Comparison of ENCODE assay signal across 10 cellular contexts in genomic region chr3:186609247-186609868, GRCh38. TPM values are rescaled to one million over a fixed set of nuclear protein-coding genes. Genes with fewer than 3 reads are reported as not detected.
A peak's percentile ranks its signal among the peaks of the same experiment; 100 is the strongest.
DNase-seq lines count a peak whose midpoint lies in the region; ATAC-seq, FAIRE-seq and TF ChIP-seq lines count a peak whose summit lies in the region.
"Had no signal": no experiment of that assay in that cellular context is flagged by ENCODE, and none has a peak within 500 bp of the region (broad histone marks: within the 10 kb centered on the region; RNA-seq: fewer than 3 reads in every experiment).

No MANE protein-coding gene starts in this region.

- no peak overlapping the region for H3K4me2 ChIP-seq in K562 (ENCODE audit: insufficient read depth, low read length)

- in situ Hi-C loops in K562 (cut with MboI), result no loop called here

- peaks cover 0 to 18% of the 10 kb centered on the region in 2 experiments; a peak in 4 of 5 replicates for H3K27me3 ChIP-seq in K562 (ENCODE audit: control insufficient read depth in 2 of 2, insufficient read depth in 2 of 2, low read length in 2 of 2)

- H3K4me1 ChIP-seq in K562 (replicated peaks in 1 of 2; ENCODE audit: control insufficient read depth in 2 of 2, insufficient read depth in 2 of 2, low read length in 2 of 2), result peaks cover 0 to 9% of the 10 kb centered on the region in 2 experiments; a peak in 2 of 5 replicates

- H3K79me2 ChIP-seq in K562 (ENCODE audit: control insufficient read depth, insufficient read depth, low read length), result no peaks in the 10 kb centered on the region

- no peak overlapping the region for H3K4me3 ChIP-seq in K562

- peaks cover 6% of the 10 kb centered on the region for H3K27me3 Mint-ChIP-seq in activated naive CD4-positive, alpha-beta T cell treated with anti-CD3 and anti-CD28 coated beads for 36 hours (ENCODE audit: low read depth)
- H3K27me3 Mint-ChIP-seq in activated naive CD4-positive, alpha-beta T cell treated with anti-CD3 and anti-CD28 coated beads, Interleukin-2, amount 10 ng/mL, durations not matched to agents 7 days and 5 days, result peaks cover 28% of the 10 kb centered on the region

- peak; percentile 38 for DNase-seq in activated naive CD4-positive, alpha-beta T cell treated with anti-CD3 and anti-CD28 coated beads for 36 hours
- DNase-seq in activated naive CD4-positive, alpha-beta T cell treated with anti-CD3 and anti-CD28 coated beads, Interleukin-2, amount 10 ng/mL, durations not matched to agents 7 days and 5 days, result no peak
- DNase-seq in LHCN-M2 (ENCODE audit: low read depth) (peak; percentile 27), K562 (ENCODE audit: extremely low read depth in 1 of 4, low spot score in 3 of 4) (peak in 2 of 4 experiments; percentile 35 to 43), renal cortical epithelial cell (ENCODE audit: low read depth) (peak; percentile 51), posterior cingulate gyrus (no peak), OCI-M2 (lab: John Stamatoyannopoulos, UW; ENCODE audit: unreplicated experiment) (no peak), putamen (ENCODE audit: low spot score) (no peak)
- DNase-seq: activated effector memory CD4-positive, alpha-beta T cell treated with anti-CD3 and anti-CD28 coated beads, Interleukin-2, amount 50 U/mL, for 16 hours; SHP77 treated with DMSO at 0.1 percent for 48 hours had no signal

- no peaks in the 10 kb centered on the region for H3K9me3 ChIP-seq in K562 (replicated peaks; ENCODE audit: control insufficient read depth, insufficient read depth, low read depth, low read length)

- ATAC-seq in K562, result peak; percentile 94

- no peak overlapping the region for H3K9ac ChIP-seq in K562 (ENCODE audit: insufficient read depth in 1 of 2, low read depth in 2 of 2, low read length in 2 of 2)

- H4K20me1 ChIP-seq in K562 (replicated peaks; ENCODE audit: control insufficient read depth, insufficient read depth, low read length), result no peaks in the 10 kb centered on the region

- no peak for TF ChIP-seq POLR2A in K562 (conservative IDR thresholded peaks at IDR 0.05)

- H2AFZ ChIP-seq in K562 (ENCODE audit: low read depth, low read length), result no peak overlapping the region

- no peaks in the 10 kb centered on the region for H3K9me3 Mint-ChIP-seq in activated naive CD4-positive, alpha-beta T cell treated with anti-CD3 and anti-CD28 coated beads for 36 hours
- H3K9me3 Mint-ChIP-seq in activated naive CD4-positive, alpha-beta T cell treated with anti-CD3 and anti-CD28 coated beads, Interleukin-2, amount 10 ng/mL, durations not matched to agents 7 days and 5 days, result no peaks in the 10 kb centered on the region

- H3K4me3 Mint-ChIP-seq in activated naive CD4-positive, alpha-beta T cell treated with anti-CD3 and anti-CD28 coated beads for 36 hours, result no peak overlapping the region
- no peak overlapping the region for H3K4me3 Mint-ChIP-seq in activated naive CD4-positive, alpha-beta T cell treated with anti-CD3 and anti-CD28 coated beads, Interleukin-2, amount 10 ng/mL, durations not matched to agents 7 days and 5 days

- BruUV-seq in K562 (replicated peaks; lab: Mats Ljungman, UMichigan), result no TSS peak

- 41% methylated on average over 6 of the region's 8 CpGs for WGBS in K562 (ENCODE audit: insufficient coverage, low coverage, missing lambda C conversion rate)

- no peaks in the 10 kb centered on the region for H3K9me1 ChIP-seq in K562 (ENCODE audit: control insufficient read depth, insufficient read depth, low read length)

- H3K36me3 ChIP-seq in K562 (ENCODE audit: control insufficient read depth, insufficient read depth, low read length), result no peaks in the 10 kb centered on the region

- TF ChIP-seq CTCF in K562 (IDR thresholded peaks at IDR 0.05 in 2 of 3, conservative IDR thresholded peaks at IDR 0.05 in 1 of 3; ENCODE audit: insufficient read depth in 2 of 3, low read depth in 1 of 3, low read length in 3 of 3), result peak; percentile 51 to 69 (median 59)

- peaks cover 1% of the 10 kb centered on the region for H3K4me1 Mint-ChIP-seq in activated naive CD4-positive, alpha-beta T cell treated with anti-CD3 and anti-CD28 coated beads for 36 hours (ENCODE audit: low read depth)
- peaks cover 1% of the 10 kb centered on the region for H3K4me1 Mint-ChIP-seq in activated naive CD4-positive, alpha-beta T cell treated with anti-CD3 and anti-CD28 coated beads, Interleukin-2, amount 10 ng/mL, durations not matched to agents 7 days and 5 days

- H3K36me3 Mint-ChIP-seq in activated naive CD4-positive, alpha-beta T cell treated with anti-CD3 and anti-CD28 coated beads for 36 hours (ENCODE audit: low read depth), result no peaks in the 10 kb centered on the region
- no peaks in the 10 kb centered on the region for H3K36me3 Mint-ChIP-seq in activated naive CD4-positive, alpha-beta T cell treated with anti-CD3 and anti-CD28 coated beads, Interleukin-2, amount 10 ng/mL, durations not matched to agents 7 days and 5 days

- H3K27ac ChIP-seq in K562 (ENCODE audit: extremely low read depth, low read depth, low read length), result no peak overlapping the region

- no peak for TF ChIP-seq EP300 in K562 (IDR thresholded peaks at IDR 0.05; ENCODE audit: low read length)

- intact Hi-C loops in activated naive CD4-positive, alpha-beta T cell treated with anti-CD3 and anti-CD28 coated beads for 36 hours (cut with micrococcal nuclease), result no loop called here
- intact Hi-C loops in K562 (cut with micrococcal nuclease), result loop anchor here (1.0 to 5.0 kb wide), 2 partner anchors 20 to 627 kb away; no protein-coding TSS in a partner anchor
- intact Hi-C loops in posterior cingulate gyrus (cut with DNase I), result no loop called here

- CTCF ChIA-PET in activated naive CD4-positive, alpha-beta T cell treated with anti-CD3 and anti-CD28 coated beads for 36 hours (lab: Charles Lee), result interaction anchor here (0.6 to 2.6 kb wide), 6 partner anchors 8 to 655 kb away, joined by 3 to 13 read pairs (median 4); no protein-coding TSS in a partner anchor
- CTCF ChIA-PET in activated naive CD4-positive, alpha-beta T cell treated with anti-CD3 and anti-CD28 coated beads, Interleukin-2, amount 10 ng/mL, durations not matched to agents 7 days and 5 days (lab: Charles Lee), result interaction anchor here (0.9 to 1.8 kb wide), 8 partner anchors 8 to 666 kb away, joined by 3 to 7 read pairs (median 5); no protein-coding TSS in a partner anchor
- CTCF ChIA-PET in K562 (lab: Yijun Ruan, JAX; ENCODE audit: low intra/inter-chr PET ratio), result no interaction called here

- POLR2A ChIA-PET in K562 (lab: Yijun Ruan, JAX), result interaction anchor here (0.6 to 3.4 kb wide), 3 partner anchors 9 to 174 kb away, joined by 3 to 17 read pairs (median 3); partner anchors contain the start of gene EIF4A2

- H3K27ac Mint-ChIP-seq in activated naive CD4-positive, alpha-beta T cell treated with anti-CD3 and anti-CD28 coated beads for 36 hours, result no peak overlapping the region
- H3K27ac Mint-ChIP-seq in activated naive CD4-positive, alpha-beta T cell treated with anti-CD3 and anti-CD28 coated beads, Interleukin-2, amount 10 ng/mL, durations not matched to agents 7 days and 5 days, result no peak overlapping the region

- FAIRE-seq in K562 (lab: Jason Lieb, UNC), result peak; percentile 67

- peak; percentile 63 to 89; a peak in 3 of 4 replicates for TF ChIP-seq RAD21 in K562 (CRISPR knock-in tag; conservative IDR thresholded peaks at IDR 0.05 in 1 of 2, IDR thresholded peaks at IDR 0.05 in 1 of 2)

RNA-seq across cellular contexts. Expression of gene AHSG, which starts 3.5 kb away (rescaled TPM):
- not detected for total RNA-seq in activated naive CD4-positive, alpha-beta T cell treated with anti-CD3 and anti-CD28 coated beads for 36 hours
- total RNA-seq in LHCN-M2 (2014; rRNA removed) (not detected in 2 replicates), K562 (2014; rRNA removed) (not detected in 2 replicates), K562 (2014; rRNA removed; fragmentation: Illumina TruSeq; extraction: Trizol) (not detected in 2 replicates), K562 (2015; rRNA removed; fragmentation: Illumina TruSeq; extraction: Trizol) (not detected in 2 replicates), K562 (2021) (0.69 and 1.2 TPM in 2 replicates), renal cortical epithelial cell (not detected in 2 replicates)
- not detected for polyA plus RNA-seq in LHCN-M2 (2012)
- not detected in 2 replicates for total RNA-seq in K562 (2011; cell fraction: chromatin; rRNA removed; ENCODE audit: low replicate concordance)
- total RNA-seq in K562 (2011; cell fraction: nucleolus; rRNA removed), result not detected in 2 replicates
- not detected in 2 replicates for total RNA-seq in K562 (2011; cell fraction: nucleoplasm; rRNA removed)
- polyA plus RNA-seq in K562 (2011; rRNA removed) (not detected in 2 replicates), K562 (2014; fragmentation: Illumina TruSeq; extraction: Trizol) (not detected in 2 replicates), K562 (2014; fragmentation: Nextera tagmentation; extraction: Ambion mirVana) (not detected), K562 (2014; rRNA removed) (not detected in 2 replicates)
- polyA plus RNA-seq in K562 (2011; cell fraction: cytosol; rRNA removed), result not detected in 2 replicates
- 0.14 TPM in 1 of 2 replicates, not detected in the other for polyA plus RNA-seq in K562 (2011; cell fraction: nucleus; rRNA removed)
- 0.06 TPM in 1 of 2 replicates, not detected in the other for polyA plus RNA-seq in K562 (2012)
- polyA minus RNA-seq in K562 (2011; rRNA and poly(A)+ RNA removed), result not detected in 2 replicates
- 27.8 TPM in 1 of 2 replicates, not detected in the other for polyA minus RNA-seq in K562 (2011; cell fraction: cytosol; rRNA and poly(A)+ RNA removed)
- not detected in 2 replicates for polyA minus RNA-seq in K562 (2011; cell fraction: nucleus; rRNA and poly(A)+ RNA removed)

RNA-seq across cellular contexts. Expression of gene FETUB, which starts 30.8 kb away (rescaled TPM):
- not detected for total RNA-seq in activated naive CD4-positive, alpha-beta T cell treated with anti-CD3 and anti-CD28 coated beads for 36 hours
- total RNA-seq in LHCN-M2 (2014; rRNA removed) (0.06 TPM in 1 of 2 replicates, not detected in the other), K562 (2014; rRNA removed) (not detected in 2 replicates), K562 (2014; rRNA removed; fragmentation: Illumina TruSeq; extraction: Trizol) (not detected in 2 replicates), K562 (2015; rRNA removed; fragmentation: Illumina TruSeq; extraction: Trizol) (not detected in 2 replicates), K562 (2021) (not detected in 2 replicates), renal cortical epithelial cell (not detected in 2 replicates)
- not detected for polyA plus RNA-seq in LHCN-M2 (2012)
- total RNA-seq in K562 (2011; cell fraction: chromatin; rRNA removed; ENCODE audit: low replicate concordance), result not detected in 2 replicates
- total RNA-seq in K562 (2011; cell fraction: nucleolus; rRNA removed), result not detected in 2 replicates
- not detected in 2 replicates for total RNA-seq in K562 (2011; cell fraction: nucleoplasm; rRNA removed)
- polyA plus RNA-seq in K562 (2011; rRNA removed) (not detected in 2 replicates), K562 (2014; fragmentation: Illumina TruSeq; extraction: Trizol) (not detected in 2 replicates), K562 (2014; fragmentation: Nextera tagmentation; extraction: Ambion mirVana) (not detected), K562 (2014; rRNA removed) (not detected in 2 replicates)
- not detected in 2 replicates for polyA plus RNA-seq in K562 (2011; cell fraction: cytosol; rRNA removed)
- polyA plus RNA-seq in K562 (2011; cell fraction: nucleus; rRNA removed), result not detected in 2 replicates
- polyA plus RNA-seq in K562 (2012), result not detected in 2 replicates
- not detected in 2 replicates for polyA minus RNA-seq in K562 (2011; rRNA and poly(A)+ RNA removed)
- not detected in 2 replicates for polyA minus RNA-seq in K562 (2011; cell fraction: cytosol; rRNA and poly(A)+ RNA removed)
- polyA minus RNA-seq in K562 (2011; cell fraction: nucleus; rRNA and poly(A)+ RNA removed), result not detected in 2 replicates

RNA-seq across cellular contexts. Expression of gene DNAJB11, which starts 38.8 kb away (rescaled TPM):
- 10 to 100 TPM; 30.0 to 30.5 TPM for total RNA-seq in activated naive CD4-positive, alpha-beta T cell treated with anti-CD3 and anti-CD28 coated beads for 36 hours
- total RNA-seq in LHCN-M2 (2014; rRNA removed) (83.8 and 85.5 TPM in 2 replicates), K562 (2014; rRNA removed) (68.1 and 71.4 TPM in 2 replicates), K562 (2014; rRNA removed; fragmentation: Illumina TruSeq; extraction: Trizol) (63.8 and 65.7 TPM in 2 replicates), K562 (2015; rRNA removed; fragmentation: Illumina TruSeq; extraction: Trizol) (67.1 and 67.7 TPM in 2 replicates), K562 (2021) (44.4 and 49.3 TPM in 2 replicates), renal cortical epithelial cell (57.9 and 62.9 TPM in 2 replicates)
- 49.3 TPM for polyA plus RNA-seq in LHCN-M2 (2012)
- 67.7 and 181 TPM in 2 replicates for total RNA-seq in K562 (2011; cell fraction: chromatin; rRNA removed; ENCODE audit: low replicate concordance)
- total RNA-seq in K562 (2011; cell fraction: nucleolus; rRNA removed), result 41.2 and 54.1 TPM in 2 replicates
- total RNA-seq in K562 (2011; cell fraction: nucleoplasm; rRNA removed), result 96.7 and 127 TPM in 2 replicates
- polyA plus RNA-seq in K562 (2011; rRNA removed) (29.9 and 40.1 TPM in 2 replicates), K562 (2014; fragmentation: Illumina TruSeq; extraction: Trizol) (48.7 and 63.9 TPM in 2 replicates), K562 (2014; fragmentation: Nextera tagmentation; extraction: Ambion mirVana) (10 to 100 TPM; 14.8 to 16.7 TPM), K562 (2014; rRNA removed) (74.7 and 77.0 TPM in 2 replicates)
- 9.7 and 18.6 TPM in 2 replicates for polyA plus RNA-seq in K562 (2011; cell fraction: cytosol; rRNA removed)
- polyA plus RNA-seq in K562 (2011; cell fraction: nucleus; rRNA removed), result 30.8 and 40.9 TPM in 2 replicates
- polyA plus RNA-seq in K562 (2012), result 62.1 and 74.3 TPM in 2 replicates
- polyA minus RNA-seq in K562 (2011; rRNA and poly(A)+ RNA removed), result 31.1 and 34.9 TPM in 2 replicates
- polyA minus RNA-seq in K562 (2011; cell fraction: cytosol; rRNA and poly(A)+ RNA removed), result 15.9 and 17.4 TPM in 2 replicates
- polyA minus RNA-seq in K562 (2011; cell fraction: nucleus; rRNA and poly(A)+ RNA removed), result 25.2 and 45.9 TPM in 2 replicates

RNA-seq across cellular contexts. Expression of gene TBCCD1, which starts 42.2 kb away (rescaled TPM):
- 10 to 100 TPM in 1 of 2 experiments, 1 to 10 TPM in 1; 9.0 to 10.7 TPM for total RNA-seq in activated naive CD4-positive, alpha-beta T cell treated with anti-CD3 and anti-CD28 coated beads for 36 hours
- total RNA-seq in LHCN-M2 (2014; rRNA removed), result 12.6 and 13.2 TPM in 2 replicates
- polyA plus RNA-seq in LHCN-M2 (2012), result 5.4 TPM
- total RNA-seq in K562 (2011; cell fraction: chromatin; rRNA removed; ENCODE audit: low replicate concordance), result 37.8 and 39.7 TPM in 2 replicates
- 15.2 and 19.1 TPM in 2 replicates for total RNA-seq in K562 (2011; cell fraction: nucleolus; rRNA removed)
- 20.8 and 22.1 TPM in 2 replicates for total RNA-seq in K562 (2011; cell fraction: nucleoplasm; rRNA removed)
- 17.7 and 22.7 TPM in 2 replicates for total RNA-seq in K562 (2014; rRNA removed)
- total RNA-seq in K562 (2014; rRNA removed; fragmentation: Illumina TruSeq; extraction: Trizol), result 26.2 and 26.8 TPM in 2 replicates
- total RNA-seq in K562 (2015; rRNA removed; fragmentation: Illumina TruSeq; extraction: Trizol), result 21.1 and 21.2 TPM in 2 replicates
- 18.4 and 20.9 TPM in 2 replicates for total RNA-seq in K562 (2021)
- polyA plus RNA-seq in K562 (2011; rRNA removed), result 26.0 and 31.1 TPM in 2 replicates
- polyA plus RNA-seq in K562 (2011; cell fraction: cytosol; rRNA removed), result 22.3 and 24.5 TPM in 2 replicates
- polyA plus RNA-seq in K562 (2011; cell fraction: nucleus; rRNA removed), result 25.8 and 29.2 TPM in 2 replicates
- polyA plus RNA-seq in K562 (2012), result 12.0 and 15.4 TPM in 2 replicates
- polyA plus RNA-seq in K562 (2014; fragmentation: Illumina TruSeq; extraction: Trizol), result 18.4 and 22.2 TPM in 2 replicates
- 10 to 100 TPM; 18.9 to 21.4 TPM for polyA plus RNA-seq in K562 (2014; fragmentation: Nextera tagmentation; extraction: Ambion mirVana)
- 16.2 and 17.9 TPM in 2 replicates for polyA plus RNA-seq in K562 (2014; rRNA removed)
- 37.0 and 46.7 TPM in 2 replicates for polyA minus RNA-seq in K562 (2011; rRNA and poly(A)+ RNA removed)
- 10.2 and 16.4 TPM in 2 replicates for polyA minus RNA-seq in K562 (2011; cell fraction: cytosol; rRNA and poly(A)+ RNA removed)
- 14.7 and 22.3 TPM in 2 replicates for polyA minus RNA-seq in K562 (2011; cell fraction: nucleus; rRNA and poly(A)+ RNA removed)
- total RNA-seq in renal cortical epithelial cell, result 15.5 and 16.0 TPM in 2 replicates

RNA-seq across cellular contexts. Expression of gene HRG, which starts 56.5 kb away (rescaled TPM):
- total RNA-seq in activated naive CD4-positive, alpha-beta T cell treated with anti-CD3 and anti-CD28 coated beads for 36 hours, result not detected
- total RNA-seq in LHCN-M2 (2014; rRNA removed) (0.06 TPM in 1 of 2 replicates, not detected in the other), K562 (2014; rRNA removed) (not detected in 2 replicates), K562 (2014; rRNA removed; fragmentation: Illumina TruSeq; extraction: Trizol) (not detected in 2 replicates), K562 (2015; rRNA removed; fragmentation: Illumina TruSeq; extraction: Trizol) (not detected in 2 replicates), K562 (2021) (not detected in 2 replicates), renal cortical epithelial cell (0.15 TPM in 1 of 2 replicates, not detected in the other)
- polyA plus RNA-seq in LHCN-M2 (2012), result not detected
- not detected in 2 replicates for total RNA-seq in K562 (2011; cell fraction: chromatin; rRNA removed; ENCODE audit: low replicate concordance)
- total RNA-seq in K562 (2011; cell fraction: nucleolus; rRNA removed), result not detected in 2 replicates
- total RNA-seq in K562 (2011; cell fraction: nucleoplasm; rRNA removed), result not detected in 2 replicates
- polyA plus RNA-seq in K562 (2011; rRNA removed) (not detected in 2 replicates), K562 (2014; fragmentation: Illumina TruSeq; extraction: Trizol) (not detected in 2 replicates), K562 (2014; fragmentation: Nextera tagmentation; extraction: Ambion mirVana) (not detected), K562 (2014; rRNA removed) (not detected in 2 replicates)
- polyA plus RNA-seq in K562 (2011; cell fraction: cytosol; rRNA removed), result not detected in 2 replicates
- not detected in 2 replicates for polyA plus RNA-seq in K562 (2011; cell fraction: nucleus; rRNA removed)
- polyA plus RNA-seq in K562 (2012), result 0.04 TPM in 1 of 2 replicates, not detected in the other
- not detected in 2 replicates for polyA minus RNA-seq in K562 (2011; rRNA and poly(A)+ RNA removed)
- not detected in 2 replicates for polyA minus RNA-seq in K562 (2011; cell fraction: cytosol; rRNA and poly(A)+ RNA removed)
- not detected in 2 replicates for polyA minus RNA-seq in K562 (2011; cell fraction: nucleus; rRNA and poly(A)+ RNA removed)

Comparison
In these comparisons a context has a peak if more than half of its experiments do, and no peak if none do; other contexts are left out.
1. DNase-seq: peak in activated naive CD4-positive, alpha-beta T cell treated with anti-CD3 and anti-CD28 coated beads for 36 hours (single experiment), LHCN-M2 (single experiment) and renal cortical epithelial cell (single experiment); none in activated naive CD4-positive, alpha-beta T cell treated with anti-CD3 and anti-CD28 coated beads, Interleukin-2, amount 10 ng/mL, durations not matched to agents 7 days and 5 days (single experiment), posterior cingulate gyrus (0 of 10), OCI-M2 (single experiment) and putamen (single experiment).